Comparison of ENCODE assay signal across 1 cellular context in the genomic region with DNA sequence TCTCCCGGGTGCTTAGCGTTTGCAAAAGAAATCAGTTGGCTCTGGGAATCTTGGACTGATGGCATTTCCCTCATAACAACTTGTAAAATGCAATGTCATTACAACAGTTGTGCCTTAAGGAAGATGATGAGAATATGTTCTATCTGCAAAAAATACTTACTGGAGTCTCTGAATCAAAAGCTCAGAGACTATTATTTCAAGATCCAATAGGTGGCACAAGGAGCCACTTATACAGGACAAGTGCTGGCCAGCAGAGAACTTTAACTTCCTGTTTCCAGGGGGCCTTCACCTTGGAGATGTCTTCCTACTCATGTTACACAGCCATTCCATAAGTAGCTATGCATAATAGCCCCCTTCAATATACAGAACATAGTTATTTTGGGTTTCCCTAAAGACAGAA.
A peak's percentile ranks its signal among the peaks of the same experiment; 100 is the strongest.
TF ChIP-seq lines count a peak whose summit lies in the region.

No MANE protein-coding gene starts in this region.

TF ChIP-seq in GM12878, 131 proteins besides CTCF, POLR2A, EP300 and RAD21:
- TF ChIP-seq ZNF24 (IDR thresholded peaks at IDR 0.05) (no peak), SMC3 (IDR thresholded peaks at IDR 0.05; ENCODE audit: borderline replicate concordance, low read length) (peak; percentile 29; the same call in 1 of the 2 replicates)
